In genomic region chr15:53213336-53213735, GRCh38 we compare ENCODE assay signal across 30 cellular contexts.
DNase-seq lines count a peak whose midpoint lies in the region; ATAC-seq, FAIRE-seq and TF ChIP-seq lines count a peak whose summit lies in the region.
"Had no signal": no experiment of that assay in that cellular context is flagged by ENCODE, and none has a peak within 500 bp of the region (broad histone marks: within the 10 kb centered on the region; RNA-seq: fewer than 3 reads in every experiment).

No MANE protein-coding gene starts in this region.

- intact Hi-C loops in HepG2 (cut with micrococcal nuclease; ENCODE audit: unreplicated experiment) (no loop called here), right lobe of liver (cut with DNase I) (no loop called here)

- ATAC-seq in HepG2 (no peak), right lobe of liver (no peak), A549 (no peak), GM21825 (IDR thresholded peaks at IDR 0.05; ENCODE audit: unreplicated experiment) (no peak)
- ATAC-seq: CD8-positive, alpha-beta T cell had no signal

- peaks cover 31% of the 10 kb centered on the region for H3K4me1 ChIP-seq in HepG2 (ENCODE audit: insufficient read depth, low read length)
- peaks cover 0 to 11% (median 0%) of the 10 kb centered on the region in 4 donors for H3K4me1 ChIP-seq in right lobe of liver
- H3K4me1 ChIP-seq in A549, result 0 out of 3 replicates have a peak, but pooled peaks cover 2% of the 10 kb centered on the region
- H3K4me1 ChIP-seq: BE2C; BLaER1; BLaER1 treated with 17β-estradiol and CSF1 and Interleukin-3, amounts not matched to agents 10 nM and 100 nM; Caco-2 had no signal

- H3K4me3 ChIP-seq in HepG2 (replicated peaks in 1 of 3; ENCODE audit: insufficient read depth in 1 of 3, low read depth in 2 of 3, low read length in 3 of 3), result no peak overlapping the region
- no peak overlapping the region for H3K4me3 ChIP-seq in right lobe of liver
- no peak overlapping the region for H3K4me3 ChIP-seq in A549
- H3K4me3 ChIP-seq: BLaER1; BLaER1 treated with 17β-estradiol and CSF1 and Interleukin-3, amounts not matched to agents 10 nM and 100 nM had no signal

- H2AFZ ChIP-seq in HepG2 (ENCODE audit: low read length), result no peak overlapping the region

- no peak for TF ChIP-seq POLR2A in HepG2 (IDR thresholded peaks at IDR 0.05; ENCODE audit: insufficient read depth in 1 of 2, low read depth in 2 of 2, low read length in 2 of 2)
- TF ChIP-seq POLR2A in right lobe of liver (IDR thresholded peaks at IDR 0.05), result no peak
- TF ChIP-seq POLR2A in A549 (IDR thresholded peaks at IDR 0.05; ENCODE audit: low read length), result no peak

- H3K27ac ChIP-seq in HepG2 (ENCODE audit: extremely low read length, insufficient read depth, low read length), result no peak overlapping the region
- peak overlapping the region in 1 of 3 donors; percentile 71 for H3K27ac ChIP-seq in right lobe of liver
- H3K27ac ChIP-seq in A549, result no peak overlapping the region
- H3K27ac ChIP-seq: 22Rv1; BLaER1; BLaER1 treated with 17β-estradiol and CSF1 and Interleukin-3, amounts not matched to agents 10 nM and 100 nM; C4-2B had no signal

- no peak overlapping the region for H3K9ac ChIP-seq in HepG2 (ENCODE audit: insufficient read depth, low read depth, low read length)
- H3K9ac ChIP-seq: BLaER1; BLaER1 treated with 17β-estradiol and CSF1 and Interleukin-3, amounts not matched to agents 10 nM and 100 nM had no signal

- H3K36me3 ChIP-seq in HepG2 (replicated peaks in 1 of 2; ENCODE audit: control insufficient read depth in 1 of 2, insufficient read depth in 2 of 2, low read length in 2 of 2) (no peaks in the 10 kb centered on the region), right lobe of liver (no peaks in the 10 kb centered on the region)
- H3K36me3 ChIP-seq: BE2C; BLaER1; BLaER1 treated with 17β-estradiol and CSF1 and Interleukin-3, amounts not matched to agents 10 nM and 100 nM had no signal

- TF ChIP-seq CTCF in HepG2 (CRISPR knock-in tag; IDR thresholded peaks at IDR 0.05), result no peak
- no peak for TF ChIP-seq CTCF in right lobe of liver (IDR thresholded peaks at IDR 0.05)
- no peak for TF ChIP-seq CTCF in A549 (IDR thresholded peaks at IDR 0.05)

- CTCF ChIA-PET in HepG2 (lab: Yijun Ruan, JAX; ENCODE audit: low intra/inter-chr PET ratio, low total read pairs), result no interaction called here
- CTCF ChIA-PET in A549 (lab: Yijun Ruan, JAX), result no interaction called here

- FAIRE-seq in HepG2 (lab: Jason Lieb, UNC), result no peak
- no peak for FAIRE-seq in A549 (lab: Jason Lieb, UNC)
- FAIRE-seq: A204.1, D721Med had no signal

- POLR2A ChIA-PET in HepG2 (lab: Yijun Ruan, JAX), result no interaction called here
- POLR2A ChIA-PET in A549 (lab: Yijun Ruan, JAX), result no interaction called here

- no TSS peak for BruUV-seq in HepG2 (replicated peaks; lab: Mats Ljungman, UMichigan)

- no peaks in the 10 kb centered on the region for H4K20me1 ChIP-seq in HepG2 (ENCODE audit: insufficient read depth, low read length)
- H4K20me1 ChIP-seq: BLaER1; BLaER1 treated with 17β-estradiol and CSF1 and Interleukin-3, amounts not matched to agents 10 nM and 100 nM had no signal

- DNase-seq in HepG2 (ENCODE audit: low spot score) (no peak), right lobe of liver (no peak), A549 (ENCODE audit: low read depth in 1 of 2, low spot score in 1 of 2) (no peak)
- DNase-seq: 8988T; ACHN; AML-193; BE2C; C1 segment of cervical spinal cord; Caco-2; Calu3; CD4-positive, alpha-beta memory T cell; CD4-positive, alpha-beta T cell; CD4-positive, CD25-positive, alpha-beta regulatory T cell; CD8-positive, alpha-beta memory T cell; CD8-positive, alpha-beta T cell; COR-L47; DMS 273 treated with DMSO at 0.1 percent for 48 hours; DMS153; DMS53; DMS79; DMS79 treated with DMSO at 0.1 percent for 48 hours; DND-41; EL had no signal

- no peak for TF ChIP-seq RAD21 in HepG2 (CRISPR knock-in tag; IDR thresholded peaks at IDR 0.05)
- TF ChIP-seq RAD21 in A549 (conservative IDR thresholded peaks at IDR 0.05 in 1 of 2, IDR thresholded peaks at IDR 0.05 in 1 of 2), result no peak

- in situ Hi-C loops in HepG2 (cut with HindIII; ENCODE audit: extremely low pct_ligation_motif_present, low pct_unique_long_range_greater_than_20kb), result no loop called here

- TF ChIP-seq EP300 in HepG2 (IDR thresholded peaks at IDR 0.05; ENCODE audit: low read depth in 2 of 2, low read length in 2 of 2), result no peak
- no peak for TF ChIP-seq EP300 in HepG2 (CRISPR knock-in tag; IDR thresholded peaks at IDR 0.05; ENCODE audit: borderline replicate concordance)
- no peak for TF ChIP-seq EP300 in A549 (IDR thresholded peaks at IDR 0.05)

- H3K9me3 ChIP-seq in HepG2 (ENCODE audit: low read length) (no peaks in the 10 kb centered on the region), right lobe of liver (no peaks in the 10 kb centered on the region), A549 (no peaks in the 10 kb centered on the region)
- H3K9me3 ChIP-seq: BE2C; BLaER1; BLaER1 treated with 17β-estradiol and CSF1 and Interleukin-3, amounts not matched to agents 10 nM and 100 nM; Caco-2 had no signal

- no peaks in the 10 kb centered on the region for H3K79me2 ChIP-seq in HepG2 (ENCODE audit: insufficient read depth, low read length)

- no peak overlapping the region for H3K4me2 ChIP-seq in HepG2 (ENCODE audit: low read depth, low read length)
- no peak overlapping the region for H3K4me2 ChIP-seq in A549
- H3K4me2 ChIP-seq: BLaER1; BLaER1 treated with 17β-estradiol and CSF1 and Interleukin-3, amounts not matched to agents 10 nM and 100 nM had no signal

- no peaks in the 10 kb centered on the region for H3K27me3 ChIP-seq in HepG2 (ENCODE audit: control insufficient read depth in 1 of 2, insufficient read depth in 2 of 2, low read length in 2 of 2)
- H3K27me3 ChIP-seq in right lobe of liver, result no peaks in the 10 kb centered on the region
- H3K27me3 ChIP-seq: BE2C; BLaER1; BLaER1 treated with 17β-estradiol and CSF1 and Interleukin-3, amounts not matched to agents 10 nM and 100 nM had no signal

TF ChIP-seq in HepG2, 621 proteins besides CTCF, POLR2A, EP300 and RAD21 (continues in another document):
- TF ChIP-seq JUND (CRISPR knock-in tag; IDR thresholded peaks at IDR 0.05) (no peak), MAFF (IDR thresholded peaks at IDR 0.05; ENCODE audit: low read depth, low read length) (0 out of 2 replicates have a peak, but pooled peaks have one; percentile 23), CREB1 (IDR thresholded peaks at IDR 0.05) (no peak), CREB1 (CRISPR knock-in tag; IDR thresholded peaks at IDR 0.05) (no peak), MAFK (conservative IDR thresholded peaks at IDR 0.05 in 1 of 2, IDR thresholded peaks at IDR 0.05 in 1 of 2; ENCODE audit: low read length in 2 of 2) (peak; percentile 62 to 69; a peak in 3 of 4 replicates)

TF ChIP-seq in A549, 52 proteins besides CTCF, POLR2A, EP300 and RAD21:
- TF ChIP-seq MAFK (IDR thresholded peaks at IDR 0.05; ENCODE audit: partially characterized antibody) (peak; percentile 58), REST (IDR thresholded peaks at IDR 0.05) (no peak)

Comparison
In these comparisons a context has a peak if more than half of its experiments do, and no peak if none do; other contexts are left out.
1. Of the 38 proteins assayed by ChIP-seq in both HepG2 and A549: peak only in HepG2: none; only in A549: none; in both: MAFK; in neither: 37.